8 cellular contexts compared by ENCODE assay signal in genomic region chr19:14135985-14136508, GRCh38. TPM values are rescaled to one million over a fixed set of nuclear protein-coding genes. Genes with fewer than 3 reads are reported as not detected.
DNase-seq lines count a peak whose midpoint lies in the region; ATAC-seq and TF ChIP-seq lines count a peak whose summit lies in the region.

No MANE protein-coding gene starts in this region.

- no peaks in the 10 kb centered on the region for H3K9me3 Mint-ChIP-seq in nephron

- no peak for DNase-seq in choroid plexus epithelial cell (ENCODE audit: low read depth)
- no peak for DNase-seq in GM19238 (ENCODE audit: insufficient read length, low spot score)
- no peak for DNase-seq in T-helper 9 cell

- no peaks in the 10 kb centered on the region for H3K36me3 Mint-ChIP-seq in nephron (ENCODE audit: low read depth)

- peak overlapping the region; percentile 84 to 90 (median 89) for H3K4me3 Mint-ChIP-seq in nephron

- no peak overlapping the region for H3K27ac Mint-ChIP-seq in nephron

- no peaks in the 10 kb centered on the region for H3K9me3 ChIP-seq in HUES64 (ENCODE audit: insufficient read depth, low read depth, low read length)

- H3K9ac ChIP-seq in HUES64 (ENCODE audit: low read depth, low read length) = peak overlapping the region; percentile 83

- 1% methylated on average over 38 of the region's 38 CpGs for WGBS in HUES64

- H3K27me3 Mint-ChIP-seq in nephron (ENCODE audit: low read depth) = no peaks in the 10 kb centered on the region

- H3K4me1 ChIP-seq in HUES64 (ENCODE audit: insufficient read depth, low read length) = peaks cover 13% of the 10 kb centered on the region

- peak overlapping the region; percentile 84 for H3K27ac ChIP-seq in C4-2B
- H3K27ac ChIP-seq in HUES64 (ENCODE audit: low read depth, low read length) = peak overlapping the region; percentile 92

- no peaks in the 10 kb centered on the region for H3K27me3 ChIP-seq in HUES64 (ENCODE audit: insufficient read depth, low read length)

- peak overlapping the region; percentile 93 for H3K4me3 ChIP-seq in HUES64 (ENCODE audit: low read length)
- peak overlapping the region; percentile 79 for H3K4me3 ChIP-seq in choroid plexus epithelial cell (ENCODE audit: low read depth, low read length)

- H3K36me3 ChIP-seq in HUES64 (ENCODE audit: insufficient read depth, low read length) = peaks cover 6% of the 10 kb centered on the region; the same call in 1 of the 2 replicates

- peaks cover 28% of the 10 kb centered on the region for H3K4me1 Mint-ChIP-seq in nephron

- no peak for ATAC-seq in GM19023 (IDR thresholded peaks at IDR 0.05; ENCODE audit: unreplicated experiment)
- no peak for ATAC-seq in GM19328 (IDR thresholded peaks at IDR 0.05; ENCODE audit: unreplicated experiment)

- no peak for TF ChIP-seq CTCF in C4-2B (conservative IDR thresholded peaks at IDR 0.05)
- TF ChIP-seq CTCF in choroid plexus epithelial cell (conservative IDR thresholded peaks at IDR 0.05; ENCODE audit: low read depth, low read length) = no peak
- TF ChIP-seq CTCF in nephron (IDR thresholded peaks at IDR 0.05; ENCODE audit: unreplicated experiment in 3 of 3) = no peak

RNA-seq across cellular contexts. Expression of gene ASF1B, which starts 0.3 kb away (rescaled TPM):
- 33.9 TPM for polyA plus RNA-seq in HUES64 (2013, experiment 1 of 2)
- polyA plus RNA-seq in HUES64 (2013, experiment 2 of 2) = 33.5 TPM

RNA-seq across cellular contexts. Expression of gene PRKACA, which starts 18.5 kb away (rescaled TPM):
- polyA plus RNA-seq in HUES64 (2013, experiment 1 of 2) = 34.4 TPM
- polyA plus RNA-seq in HUES64 (2013, experiment 2 of 2) = 43.0 TPM

RNA-seq across cellular contexts. Expression of gene SAMD1, which starts 45.5 kb away (rescaled TPM):
- 51.0 TPM for polyA plus RNA-seq in HUES64 (2013, experiment 1 of 2)
- polyA plus RNA-seq in HUES64 (2013, experiment 2 of 2) = 57.8 TPM

RNA-seq across cellular contexts. Expression of gene C19orf67, which starts 50.5 kb away (rescaled TPM):
- polyA plus RNA-seq in HUES64 (2013, experiment 1 of 2) = not detected
- not detected for polyA plus RNA-seq in HUES64 (2013, experiment 2 of 2)
